Comparison of ENCODE assay signal across 8 cellular contexts in genomic region chr12:64796205-64796845, GRCh38. TPM values are rescaled to one million over a fixed set of nuclear protein-coding genes. Genes with fewer than 3 reads are reported as not detected.
DNase-seq lines count a peak whose midpoint lies in the region; TF ChIP-seq lines count a peak whose summit lies in the region.

No MANE protein-coding gene starts in this region.

- intact Hi-C loops in prostate gland (cut with DNase I), result no loop called here

- TF ChIP-seq POLR2A in prostate gland (IDR thresholded peaks at IDR 0.05), result no peak

- DNase-seq in GM06990 (ENCODE audit: extremely low read depth, insufficient read length) (peak; percentile 33), H7 (peak; percentile 20), LHCN-M2 (ENCODE audit: low read depth) (peak; percentile 90), OCI-M2 (lab: John Stamatoyannopoulos, UW; ENCODE audit: unreplicated experiment) (peak; percentile 30), globus pallidus (ENCODE audit: low spot score) (peak; percentile 71), prostate gland (ENCODE audit: low spot score) (peak; percentile 90), GOT3 (lab: John Stamatoyannopoulos, UW) (no peak)
- DNase-seq in activated gamma-delta T cell treated with anti-CD3 and anti-CD28 coated beads, Interleukin-2, amount 50 U/mL, for 16 hours (ENCODE audit: low read depth), result peak; percentile 45

- no peak overlapping the region for H3K4me3 ChIP-seq in GM06990 (replicated peaks; ENCODE audit: low read depth, low read length)
- no peak overlapping the region for H3K4me3 ChIP-seq in H7 (ENCODE audit: insufficient read depth, low read depth, low read length)
- H3K4me3 ChIP-seq in prostate gland, result no peak overlapping the region

- no peaks in the 10 kb centered on the region for H3K9me3 ChIP-seq in prostate gland

- H3K27ac ChIP-seq in prostate gland, result peak overlapping the region in 1 of 2 donors; percentile 42

- 52% methylated on average over 5 of the region's 5 CpGs for WGBS in prostate gland

- no peaks in the 10 kb centered on the region for H3K36me3 ChIP-seq in GM06990 (ENCODE audit: control insufficient read depth, insufficient read depth, low read length)
- no peaks in the 10 kb centered on the region for H3K36me3 ChIP-seq in H7 (replicated peaks; ENCODE audit: control insufficient read depth, insufficient read depth, low read length)
- no peaks in the 10 kb centered on the region for H3K36me3 ChIP-seq in prostate gland

- TF ChIP-seq CTCF in GM06990 (IDR thresholded peaks at IDR 0.05; ENCODE audit: insufficient read depth, low read length, poor library complexity, severe bottlenecking) (peak; percentile 76), prostate gland (IDR thresholded peaks at IDR 0.05) (peak; percentile 30 to 90 (median 78))

- H3K27me3 ChIP-seq in GM06990 (replicated peaks; ENCODE audit: control insufficient read depth, insufficient read depth, low read length) (no peaks in the 10 kb centered on the region), H7 (ENCODE audit: control insufficient read depth, insufficient read depth, low read length) (no peaks in the 10 kb centered on the region), prostate gland (replicated peaks; ENCODE audit: insufficient read depth) (no peaks in the 10 kb centered on the region)

- H3K4me1 ChIP-seq in prostate gland (replicated peaks), result no peaks in the 10 kb centered on the region

RNA-seq across cellular contexts. Expression of gene TBC1D30, which starts 28.1 kb away (rescaled TPM):
- total RNA-seq in H7 (2014; rRNA removed; shearing (Covaris generic)), result 0.62 and 1.4 TPM in 2 replicates
- total RNA-seq in LHCN-M2 (2014; rRNA removed) (0.06 TPM in 2 replicates), prostate gland (10 to 100 TPM; 17.2 to 19.2 TPM)
- 0.21 TPM for polyA plus RNA-seq in LHCN-M2 (2012)

RNA-seq across cellular contexts. Expression of gene GNS, which starts 37.1 kb away (rescaled TPM):
- total RNA-seq in H7 (2014; rRNA removed; shearing (Covaris generic)), result 27.5 and 34.7 TPM in 2 replicates
- 159 and 181 TPM in 2 replicates for total RNA-seq in LHCN-M2 (2014; rRNA removed)
- polyA plus RNA-seq in LHCN-M2 (2012), result 72.4 TPM
- total RNA-seq in prostate gland, result 10 to 100 TPM; 77.7 to 98.7 TPM
